Comparison of ENCODE assay signal across 17 cellular contexts in the genomic region with DNA sequence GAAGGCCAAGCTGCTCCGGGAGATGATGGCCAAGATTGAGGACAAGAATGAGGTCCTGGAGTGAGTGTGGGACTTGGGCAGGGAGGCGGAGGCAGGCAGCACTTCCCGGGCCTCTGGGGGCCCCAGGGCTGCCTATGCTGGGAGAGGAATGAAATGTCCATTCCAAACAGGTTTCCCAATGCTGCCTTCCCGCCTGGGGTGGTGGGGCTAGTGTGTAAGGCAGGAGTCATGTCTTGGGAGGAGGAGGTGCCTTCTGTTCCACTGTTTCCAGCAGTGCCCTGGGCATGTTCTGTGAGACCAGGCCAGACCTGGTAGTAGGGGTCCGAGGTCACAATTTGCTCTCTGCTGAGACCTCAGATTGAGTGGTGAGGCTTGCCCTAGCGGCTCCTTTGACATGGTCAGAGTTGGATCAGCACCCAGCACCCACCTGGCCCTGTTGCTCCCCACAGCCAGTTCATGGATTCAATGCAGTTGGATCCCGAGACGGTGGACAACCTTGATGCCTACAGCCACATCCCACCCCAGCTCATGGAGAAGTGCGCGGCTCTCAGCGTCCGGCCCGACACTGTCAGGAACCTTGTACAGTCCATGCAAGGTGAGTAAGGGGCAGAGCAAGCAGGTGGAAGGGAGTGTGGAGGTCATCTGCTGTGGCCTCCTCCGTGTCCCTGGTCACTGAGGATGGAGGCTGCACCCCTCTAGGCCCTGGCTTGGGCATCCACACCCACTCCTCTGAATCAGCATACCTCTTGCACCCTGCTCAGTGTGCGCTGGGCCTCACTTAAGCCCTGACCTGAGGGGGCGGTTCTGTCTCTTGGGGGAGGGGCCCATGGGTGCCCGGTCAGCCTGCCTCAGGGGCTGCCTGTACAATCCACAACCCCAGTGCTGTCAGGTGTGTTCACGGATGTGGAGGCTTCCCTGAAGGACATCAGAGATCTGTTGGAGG. TPM values are rescaled to one million over a fixed set of nuclear protein-coding genes. Genes with fewer than 3 reads are reported as not detected.
A peak's percentile ranks its signal among the peaks of the same experiment; 100 is the strongest.
DNase-seq lines count a peak whose midpoint lies in the region; ATAC-seq and TF ChIP-seq lines count a peak whose summit lies in the region.
"Had no signal": no experiment of that assay in that cellular context is flagged by ENCODE, and none has a peak within 500 bp of the region (broad histone marks: within the 10 kb centered on the region; RNA-seq: fewer than 3 reads in every experiment).

No MANE protein-coding gene starts in this region.

- H3K27me3 Mint-ChIP-seq in activated CD4-positive, alpha-beta T cell treated with anti-CD3 and anti-CD28 coated beads, Interleukin-2, amount 10 ng/mL, durations not matched to agents 7 days and 5 days: no peaks in the 10 kb centered on the region
- no peaks in the 10 kb centered on the region for H3K27me3 Mint-ChIP-seq in activated CD4-positive, alpha-beta T cell treated with anti-CD3 and anti-CD28 coated beads for 36 hours
- no peaks in the 10 kb centered on the region for H3K27me3 Mint-ChIP-seq in nephron progenitor cell (ENCODE audit: low read depth, poor library complexity)

- H3K36me3 Mint-ChIP-seq in activated CD4-positive, alpha-beta T cell treated with anti-CD3 and anti-CD28 coated beads, Interleukin-2, amount 10 ng/mL, durations not matched to agents 7 days and 5 days (ENCODE audit: low read depth): peaks cover 12% of the 10 kb centered on the region
- H3K36me3 Mint-ChIP-seq in activated CD4-positive, alpha-beta T cell treated with anti-CD3 and anti-CD28 coated beads for 36 hours (ENCODE audit: low read depth): peaks cover 10% of the 10 kb centered on the region
- peaks cover 13% of the 10 kb centered on the region for H3K36me3 Mint-ChIP-seq in nephron progenitor cell (ENCODE audit: low read depth)

- peak overlapping the region; percentile 34 for H3K27ac Mint-ChIP-seq in activated CD4-positive, alpha-beta T cell treated with anti-CD3 and anti-CD28 coated beads, Interleukin-2, amount 10 ng/mL, durations not matched to agents 7 days and 5 days
- H3K27ac Mint-ChIP-seq in activated CD4-positive, alpha-beta T cell treated with anti-CD3 and anti-CD28 coated beads for 36 hours: no peak overlapping the region
- peak overlapping the region; percentile 82 for H3K27ac Mint-ChIP-seq in nephron progenitor cell

- intact Hi-C loops in activated CD4-positive, alpha-beta T cell treated with anti-CD3 and anti-CD28 coated beads for 36 hours (cut with DNase I, micrococcal nuclease): no loop called here

- DNase-seq in activated CD4-positive, alpha-beta T cell treated with anti-CD3 and anti-CD28 coated beads, Interleukin-2, amount 10 ng/mL, durations not matched to agents 7 days and 5 days: no peak
- DNase-seq in activated CD4-positive, alpha-beta T cell treated with anti-CD3 and anti-CD28 coated beads for 36 hours: no peak
- DNase-seq in AG20443 (ENCODE audit: low spot score) (peak; percentile 10), amniotic epithelial cell (ENCODE audit: low read depth) (peak; percentile 17), nephron progenitor cell (no peak), KG1 (lab: John Stamatoyannopoulos, UW) (no peak), DMS79 treated with DMSO at 0.1 percent for 48 hours (lab: John Stamatoyannopoulos, UW) (no peak)
- DNase-seq: 8988T, Caco-2, DMS53, GM23248, NCI-H1048, NCI-H2107, NCI-H345, NCI-H526 treated with DMSO at 0.1 percent for 48 hours had no signal

- POLR2A ChIA-PET in activated CD4-positive, alpha-beta T cell treated with anti-CD3 and anti-CD28 coated beads, Interleukin-2, amount 10 ng/mL, durations not matched to agents 7 days and 5 days (lab: Charles Lee): no interaction called here
- POLR2A ChIA-PET in activated CD4-positive, alpha-beta T cell treated with anti-CD3 and anti-CD28 coated beads for 36 hours (lab: Charles Lee): no interaction called here

- no peaks in the 10 kb centered on the region for H3K9me3 Mint-ChIP-seq in activated CD4-positive, alpha-beta T cell treated with anti-CD3 and anti-CD28 coated beads, Interleukin-2, amount 10 ng/mL, durations not matched to agents 7 days and 5 days
- no peaks in the 10 kb centered on the region for H3K9me3 Mint-ChIP-seq in activated CD4-positive, alpha-beta T cell treated with anti-CD3 and anti-CD28 coated beads for 36 hours (ENCODE audit: low read depth)
- no peaks in the 10 kb centered on the region for H3K9me3 Mint-ChIP-seq in nephron progenitor cell

- no peak overlapping the region for H3K4me3 Mint-ChIP-seq in activated CD4-positive, alpha-beta T cell treated with anti-CD3 and anti-CD28 coated beads, Interleukin-2, amount 10 ng/mL, durations not matched to agents 7 days and 5 days
- no peak overlapping the region for H3K4me3 Mint-ChIP-seq in activated CD4-positive, alpha-beta T cell treated with anti-CD3 and anti-CD28 coated beads for 36 hours
- H3K4me3 Mint-ChIP-seq in nephron progenitor cell: no peak overlapping the region

- CTCF ChIA-PET in activated CD4-positive, alpha-beta T cell treated with anti-CD3 and anti-CD28 coated beads, Interleukin-2, amount 10 ng/mL, durations not matched to agents 7 days and 5 days (lab: Charles Lee): no interaction called here
- CTCF ChIA-PET in activated CD4-positive, alpha-beta T cell treated with anti-CD3 and anti-CD28 coated beads for 36 hours (lab: Charles Lee): interaction anchor here (1.0 kb wide), 1 partner anchor 63 kb away, joined by 3 read pairs; no protein-coding TSS in a partner anchor

- TF ChIP-seq CTCF in nephron progenitor cell (IDR thresholded peaks at IDR 0.05): no peak

- no peak for ATAC-seq in activated CD4-positive, alpha-beta T cell treated with anti-CD3 and anti-CD28 coated beads for 36 hours
- no peak for ATAC-seq in GM19397 (IDR thresholded peaks at IDR 0.05; ENCODE audit: unreplicated experiment)
- ATAC-seq: GM12878 had no signal

- peaks cover 8% of the 10 kb centered on the region for H3K4me1 Mint-ChIP-seq in activated CD4-positive, alpha-beta T cell treated with anti-CD3 and anti-CD28 coated beads, Interleukin-2, amount 10 ng/mL, durations not matched to agents 7 days and 5 days
- H3K4me1 Mint-ChIP-seq in activated CD4-positive, alpha-beta T cell treated with anti-CD3 and anti-CD28 coated beads for 36 hours: no peaks in the 10 kb centered on the region
- peaks cover 4% of the 10 kb centered on the region for H3K4me1 Mint-ChIP-seq in nephron progenitor cell

RNA-seq across cellular contexts. Expression of gene PTPN23, which starts 27.3 kb away (rescaled TPM):
- total RNA-seq in activated CD4-positive, alpha-beta T cell treated with anti-CD3 and anti-CD28 coated beads, Interleukin-2, amount 10 ng/mL, durations not matched to agents 7 days and 5 days: 10 to 100 TPM; 27.4 to 34.9 TPM
- 10 to 100 TPM; 25.9 to 29.4 TPM for total RNA-seq in activated CD4-positive, alpha-beta T cell treated with anti-CD3 and anti-CD28 coated beads for 36 hours

Comparison
In these comparisons a context has a peak if more than half of its experiments do, and no peak if none do; other contexts are left out.
1. DNase-seq: peak in AG20443 (single experiment) and amniotic epithelial cell (single experiment); none in activated CD4-positive, alpha-beta T cell treated with anti-CD3 and anti-CD28 coated beads, Interleukin-2, amount 10 ng/mL, durations not matched to agents 7 days and 5 days (single experiment), activated CD4-positive, alpha-beta T cell treated with anti-CD3 and anti-CD28 coated beads for 36 hours (single experiment), nephron progenitor cell (single experiment), KG1 (single experiment) and DMS79 treated with DMSO at 0.1 percent for 48 hours (single experiment).